15 cellular contexts compared by ENCODE assay signal in genomic region chr2:111667001-111667400, GRCh38.
"Had no signal": no experiment of that assay in that cellular context is flagged by ENCODE, and none has a peak within 500 bp of the region (broad histone marks: within the 10 kb centered on the region; RNA-seq: fewer than 3 reads in every experiment).

No MANE protein-coding gene starts in this region.

- DNase-seq: activated naive CD4-positive, alpha-beta T cell treated with Interleukin-2 at 50 U/mL for 16 hours; activated naive CD8-positive, alpha-beta T cell treated with anti-CD3 and anti-CD28 coated beads for 36 hours; activated T-cell treated with anti-CD3 and anti-CD28 coated beads, Interleukin-2, amount 50 U/mL, for 48 hours; cerebellar nuclear complex; effector CD8-positive, alpha-beta T cell; hippocampal formation; left ventricle myocardium superior; psoas muscle; stimulated activated CD4-positive, alpha-beta T cell treated with anti-CD3 and anti-CD28 coated beads, Interleukin-12 subunit alpha, Interleukin-12 subunit beta, amount 100 ng/mL, for 4 hours; substantia nigra had no signal

- H3K27ac Mint-ChIP-seq: activated naive CD8-positive, alpha-beta T cell treated with anti-CD3 and anti-CD28 coated beads for 36 hours; natural killer cell treated with Interleukin-12 subunit alpha and Interleukin-12 subunit beta and Interleukin-15 and Interleukin-18, amount 100 ng/mL, for 72 hours; stimulated activated naive CD8-positive, alpha-beta T cell treated with anti-CD3 and anti-CD28 coated beads, Interleukin-15, Interleukin-2, amounts not matched to agents 100 ng/mL and 50 ng/mL, for 24 hours had no signal

- H3K4me3 Mint-ChIP-seq: activated naive CD8-positive, alpha-beta T cell treated with anti-CD3 and anti-CD28 coated beads for 36 hours; natural killer cell treated with Interleukin-12 subunit alpha and Interleukin-12 subunit beta and Interleukin-15 and Interleukin-18, amount 100 ng/mL, for 72 hours; stimulated activated naive CD8-positive, alpha-beta T cell treated with anti-CD3 and anti-CD28 coated beads, Interleukin-15, Interleukin-2, amounts not matched to agents 100 ng/mL and 50 ng/mL, for 24 hours had no signal

- H3K27me3 ChIP-seq: neutrophil, pancreas, tibial artery had no signal

- H3K36me3 Mint-ChIP-seq: activated naive CD8-positive, alpha-beta T cell treated with anti-CD3 and anti-CD28 coated beads for 36 hours; natural killer cell treated with Interleukin-12 subunit alpha and Interleukin-12 subunit beta and Interleukin-15 and Interleukin-18, amount 100 ng/mL, for 72 hours had no signal

- H3K27ac ChIP-seq: neutrophil, pancreas, psoas muscle, tibial artery had no signal

- H3K27me3 Mint-ChIP-seq: activated naive CD8-positive, alpha-beta T cell treated with anti-CD3 and anti-CD28 coated beads for 36 hours; natural killer cell treated with Interleukin-12 subunit alpha and Interleukin-12 subunit beta and Interleukin-15 and Interleukin-18, amount 100 ng/mL, for 72 hours; stimulated activated naive CD8-positive, alpha-beta T cell treated with anti-CD3 and anti-CD28 coated beads, Interleukin-15, Interleukin-2, amounts not matched to agents 100 ng/mL and 50 ng/mL, for 24 hours had no signal

- H3K9me3 Mint-ChIP-seq: activated naive CD8-positive, alpha-beta T cell treated with anti-CD3 and anti-CD28 coated beads for 36 hours; natural killer cell treated with Interleukin-12 subunit alpha and Interleukin-12 subunit beta and Interleukin-15 and Interleukin-18, amount 100 ng/mL, for 72 hours; stimulated activated naive CD8-positive, alpha-beta T cell treated with anti-CD3 and anti-CD28 coated beads, Interleukin-15, Interleukin-2, amounts not matched to agents 100 ng/mL and 50 ng/mL, for 24 hours had no signal

- H3K4me1 ChIP-seq: pancreas, psoas muscle had no signal

- H3K9me3 ChIP-seq: neutrophil, pancreas, psoas muscle, tibial artery had no signal

- H3K4me3 ChIP-seq: pancreas, psoas muscle, tibial artery had no signal

- H3K36me3 ChIP-seq: neutrophil, pancreas, tibial artery had no signal
